In the genomic region with DNA sequence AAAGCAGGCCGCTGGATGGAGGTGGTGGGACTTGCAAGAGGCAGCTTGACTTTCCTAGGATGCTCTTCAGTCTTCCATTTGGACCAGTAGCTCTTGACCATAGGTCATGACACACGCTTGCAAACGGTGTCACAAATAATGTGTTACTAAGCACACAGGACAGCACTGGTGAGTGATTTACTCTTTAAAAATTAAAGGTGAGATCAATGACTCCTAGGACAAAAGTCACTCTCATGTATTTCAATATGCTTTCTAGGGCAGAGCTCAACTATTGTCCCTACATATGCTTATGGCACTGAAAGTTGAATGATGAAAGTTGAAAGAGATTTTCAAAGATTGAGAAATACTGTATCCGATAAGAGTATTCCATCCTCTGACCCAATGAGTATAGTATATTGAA, we compare ENCODE assay signal across 11 cellular contexts.
"Had no signal": no experiment of that assay in that cellular context is flagged by ENCODE, and none has a peak within 500 bp of the region (broad histone marks: within the 10 kb centered on the region; RNA-seq: fewer than 3 reads in every experiment).

No MANE protein-coding gene starts in this region.

- H3K27ac ChIP-seq: GM23248 had no signal

- H3K4me3 ChIP-seq: GM23248, GM23338, HAP-1 had no signal

- H2AFZ ChIP-seq: GM23248, GM23338 had no signal

- FAIRE-seq: H1, H54 had no signal

- DNase-seq: GM23248, GOT3, H7, H9, HCEC 1CT, HFFc6 had no signal

- H3K9me3 ChIP-seq: HAP-1 had no signal

- H3K4me2 ChIP-seq: GM23338 had no signal

- H3K4me1 ChIP-seq: HAP-1 had no signal

- H3K36me3 ChIP-seq: HAP-1 had no signal

- ATAC-seq: GM23338, HCT116 had no signal

- H3K9ac ChIP-seq: GM23248 had no signal
